ENCODE assay signal across 13 cellular contexts in genomic region chr7:30463400-30464145, GRCh38.
A peak's percentile ranks its signal among the peaks of the same experiment; 100 is the strongest.
DNase-seq lines count a peak whose midpoint lies in the region; ATAC-seq and TF ChIP-seq lines count a peak whose summit lies in the region.
"Had no signal": no experiment of that assay in that cellular context is flagged by ENCODE, and none has a peak within 500 bp of the region (broad histone marks: within the 10 kb centered on the region; RNA-seq: fewer than 3 reads in every experiment).

No MANE protein-coding gene starts in this region.

- peak; percentile 71 for ATAC-seq in GM19463 (IDR thresholded peaks at IDR 0.05; ENCODE audit: unreplicated experiment)
- peak; percentile 52 for ATAC-seq in HG03097 (IDR thresholded peaks at IDR 0.05; ENCODE audit: low FRiP score, unreplicated experiment)
- ATAC-seq: Panc1 had no signal

- no peak for TF ChIP-seq CTCF in GM10248 (IDR thresholded peaks at IDR 0.05; ENCODE audit: control extremely low read depth, extremely low read depth, low read depth, missing control alignments)
- TF ChIP-seq CTCF in fibroblast of pulmonary artery (IDR thresholded peaks at IDR 0.05; ENCODE audit: low read length, missing control alignments): no peak

- no peak overlapping the region for H3K4me3 ChIP-seq in fibroblast of pulmonary artery (replicated peaks; ENCODE audit: low read depth, low read length)
- H3K4me3 ChIP-seq: suprapubic skin had no signal

- CTCF ChIA-PET in GM10248 (lab: Yijun Ruan, JAX): interaction anchor here (0.9 to 2.8 kb wide), 6 partner anchors 10 to 86 kb away, joined by 3 to 8 read pairs (median 4); partner anchors contain the start of gene NOD1

- in situ Hi-C loops in KBM-7 (cut with MboI; ENCODE audit: low pct_unique_long_range_greater_than_20kb, low sequenced_read_pairs): no loop called here

- intact Hi-C loops in posterior cingulate gyrus (cut with DNase I): no loop called here

- DNase-seq in GM10248 (ENCODE audit: extremely low spot score): peak; percentile 47
- peak; percentile 56 for DNase-seq in fibroblast of pulmonary artery (ENCODE audit: low read depth)
- no peak for DNase-seq in KBM-7
- DNase-seq in NCI-H82 (lab: John Stamatoyannopoulos, UW): no peak
- DNase-seq in posterior cingulate gyrus: no peak
- no peak for DNase-seq in SHP77 treated with DMSO at 0.1 percent for 48 hours (lab: John Stamatoyannopoulos, UW)
- DNase-seq: activated naive CD4-positive, alpha-beta T cell; hypothalamus; NCI-H1048 had no signal

- POLR2A ChIA-PET in GM10248 (lab: Yijun Ruan, JAX): no interaction called here

Comparison
In these comparisons a context has a peak if more than half of its experiments do, and no peak if none do; other contexts are left out.
1. DNase-seq: peak in GM10248 (single experiment) and fibroblast of pulmonary artery (single experiment); none in KBM-7 (single experiment), NCI-H82 (single experiment), posterior cingulate gyrus (0 of 10) and SHP77 treated with DMSO at 0.1 percent for 48 hours (single experiment).